In the genomic region with DNA sequence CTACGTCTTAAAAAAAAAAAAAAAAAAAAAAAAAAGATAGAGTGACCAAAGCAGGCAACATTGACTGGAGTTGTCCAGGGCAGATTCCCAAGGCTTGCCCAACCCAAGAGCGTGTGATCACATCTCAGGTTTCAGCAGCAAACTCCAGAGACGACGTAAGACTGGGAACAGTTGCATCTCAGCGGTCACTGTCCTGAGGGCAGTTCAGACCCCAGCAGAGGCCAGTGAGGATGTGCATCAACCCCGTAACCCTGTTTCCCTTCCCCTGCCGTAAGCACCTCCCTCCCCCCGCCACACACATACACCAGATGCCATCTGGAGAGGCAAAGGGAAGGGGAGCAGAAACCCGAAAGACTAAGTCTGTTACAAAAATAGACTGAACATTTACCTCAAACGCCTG, we compare ENCODE assay signal across 1 cellular context.
TF ChIP-seq lines count a peak whose summit lies in the region.

No MANE protein-coding gene starts in this region.

TF ChIP-seq in GM23338, 12 proteins besides CTCF, POLR2A, EP300 and RAD21 (continued from another document):
- TF ChIP-seq, protein P1, sequence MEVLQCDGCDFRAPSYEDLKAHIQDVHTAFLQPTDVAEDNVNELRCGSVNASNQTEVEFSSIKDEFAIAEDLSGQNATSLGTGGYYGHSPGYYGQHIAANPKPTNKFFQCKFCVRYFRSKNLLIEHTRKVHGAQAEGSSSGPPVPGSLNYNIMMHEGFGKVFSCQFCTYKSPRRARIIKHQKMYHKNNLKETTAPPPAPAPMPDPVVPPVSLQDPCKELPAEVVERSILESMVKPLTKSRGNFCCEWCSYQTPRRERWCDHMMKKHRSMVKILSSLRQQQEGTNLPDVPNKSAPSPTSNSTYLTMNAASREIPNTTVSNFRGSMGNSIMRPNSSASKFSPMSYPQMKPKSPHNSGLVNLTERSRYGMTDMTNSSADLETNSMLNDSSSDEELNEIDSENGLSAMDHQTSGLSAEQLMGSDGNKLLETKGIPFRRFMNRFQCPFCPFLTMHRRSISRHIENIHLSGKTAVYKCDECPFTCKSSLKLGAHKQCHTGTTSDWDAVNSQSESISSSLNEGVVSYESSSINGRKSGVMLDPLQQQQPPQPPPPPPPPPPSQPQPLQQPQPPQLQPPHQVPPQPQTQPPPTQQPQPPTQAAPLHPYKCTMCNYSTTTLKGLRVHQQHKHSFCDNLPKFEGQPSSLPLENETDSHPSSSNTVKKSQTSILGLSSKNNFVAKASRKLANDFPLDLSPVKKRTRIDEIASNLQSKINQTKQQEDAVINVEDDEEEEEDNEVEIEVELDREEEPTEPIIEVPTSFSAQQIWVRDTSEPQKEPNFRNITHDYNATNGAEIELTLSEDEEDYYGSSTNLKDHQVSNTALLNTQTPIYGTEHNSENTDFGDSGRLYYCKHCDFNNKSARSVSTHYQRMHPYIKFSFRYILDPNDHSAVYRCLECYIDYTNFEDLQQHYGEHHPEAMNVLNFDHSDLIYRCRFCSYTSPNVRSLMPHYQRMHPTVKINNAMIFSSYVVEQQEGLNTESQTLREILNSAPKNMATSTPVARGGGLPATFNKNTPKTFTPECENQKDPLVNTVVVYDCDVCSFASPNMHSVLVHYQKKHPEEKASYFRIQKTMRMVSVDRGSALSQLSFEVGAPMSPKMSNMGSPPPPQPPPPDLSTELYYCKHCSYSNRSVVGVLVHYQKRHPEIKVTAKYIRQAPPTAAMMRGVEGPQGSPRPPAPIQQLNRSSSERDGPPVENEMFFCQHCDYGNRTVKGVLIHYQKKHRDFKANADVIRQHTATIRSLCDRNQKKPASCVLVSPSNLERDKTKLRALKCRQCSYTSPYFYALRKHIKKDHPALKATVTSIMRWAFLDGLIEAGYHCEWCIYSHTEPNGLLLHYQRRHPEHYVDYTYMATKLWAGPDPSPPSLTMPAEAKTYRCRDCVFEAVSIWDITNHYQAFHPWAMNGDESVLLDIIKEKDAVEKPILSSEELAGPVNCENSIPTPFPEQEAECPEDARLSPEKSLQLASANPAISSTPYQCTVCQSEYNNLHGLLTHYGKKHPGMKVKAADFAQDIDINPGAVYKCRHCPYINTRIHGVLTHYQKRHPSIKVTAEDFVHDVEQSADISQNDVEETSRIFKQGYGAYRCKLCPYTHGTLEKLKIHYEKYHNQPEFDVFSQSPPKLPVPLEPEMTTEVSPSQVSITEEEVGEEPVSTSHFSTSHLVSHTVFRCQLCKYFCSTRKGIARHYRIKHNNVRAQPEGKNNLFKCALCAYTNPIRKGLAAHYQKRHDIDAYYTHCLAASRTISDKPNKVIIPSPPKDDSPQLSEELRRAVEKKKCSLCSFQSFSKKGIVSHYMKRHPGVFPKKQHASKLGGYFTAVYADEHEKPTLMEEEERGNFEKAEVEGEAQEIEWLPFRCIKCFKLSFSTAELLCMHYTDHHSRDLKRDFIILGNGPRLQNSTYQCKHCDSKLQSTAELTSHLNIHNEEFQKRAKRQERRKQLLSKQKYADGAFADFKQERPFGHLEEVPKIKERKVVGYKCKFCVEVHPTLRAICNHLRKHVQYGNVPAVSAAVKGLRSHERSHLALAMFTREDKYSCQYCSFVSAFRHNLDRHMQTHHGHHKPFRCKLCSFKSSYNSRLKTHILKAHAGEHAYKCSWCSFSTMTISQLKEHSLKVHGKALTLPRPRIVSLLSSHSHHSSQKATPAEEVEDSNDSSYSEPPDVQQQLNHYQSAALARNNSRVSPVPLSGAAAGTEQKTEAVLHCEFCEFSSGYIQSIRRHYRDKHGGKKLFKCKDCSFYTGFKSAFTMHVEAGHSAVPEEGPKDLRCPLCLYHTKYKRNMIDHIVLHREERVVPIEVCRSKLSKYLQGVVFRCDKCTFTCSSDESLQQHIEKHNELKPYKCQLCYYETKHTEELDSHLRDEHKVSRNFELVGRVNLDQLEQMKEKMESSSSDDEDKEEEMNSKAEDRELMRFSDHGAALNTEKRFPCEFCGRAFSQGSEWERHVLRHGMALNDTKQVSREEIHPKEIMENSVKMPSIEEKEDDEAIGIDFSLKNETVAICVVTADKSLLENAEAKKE (CRISPR knock-in tag; IDR thresholded peaks at IDR 0.05), result no peak
- TF ChIP-seq NANOG (IDR thresholded peaks at IDR 0.05; ENCODE audit: borderline replicate concordance) (no peak), EZH2phosphoT487 (IDR thresholded peaks at IDR 0.05; ENCODE audit: unreplicated experiment) (no peak), STAT1 (IDR thresholded peaks at IDR 0.05; ENCODE audit: unreplicated experiment) (no peak), ZNF331 (CRISPR knock-in tag; IDR thresholded peaks at IDR 0.05; ENCODE audit: low read depth) (no peak), EZH2 (IDR thresholded peaks at IDR 0.05; ENCODE audit: low read depth, unreplicated experiment) (no peak), POLR2AphosphoS5 (IDR thresholded peaks at IDR 0.05; ENCODE audit: low read depth) (no peak)
